In genomic region chr10:77670817-77671443, GRCh38 we compare ENCODE assay signal across 22 cellular contexts. TPM values are rescaled to one million over a fixed set of nuclear protein-coding genes. Genes with fewer than 3 reads are reported as not detected.
"Had no signal": no experiment of that assay in that cellular context is flagged by ENCODE, and none has a peak within 500 bp of the region (broad histone marks: within the 10 kb centered on the region; RNA-seq: fewer than 3 reads in every experiment).

No MANE protein-coding gene starts in this region.

- DNase-seq: effector memory CD4-positive, alpha-beta T cell; gastrocnemius medialis; heart right ventricle; hypothalamus; kidney glomerular epithelial cell; mesendoderm; naive B cell; posterior cingulate gyrus; stimulated activated CD4-positive, alpha-beta T cell treated with anti-CD3 and anti-CD28 coated beads, Interleukin-2, amount 100 ng/mL, for 24 hours; stimulated activated CD4-positive, alpha-beta T cell treated with anti-CD3 and anti-CD28 coated beads, Interleukin-4, amount 100 ng/mL, for 4 hours; stimulated activated naive CD4-positive, alpha-beta T cell; stomach; substantia nigra; transverse colon had no signal

- H3K27ac Mint-ChIP-seq: naive B cell, nephron had no signal

- H3K36me3 Mint-ChIP-seq: naive B cell had no signal

- H3K9me3 ChIP-seq: esophagus muscularis mucosa, gastrocnemius medialis, heart right ventricle, neutrophil, stomach, thoracic aorta, transverse colon had no signal

- H3K4me3 Mint-ChIP-seq: naive B cell, nephron had no signal

- H3K4me1 ChIP-seq: esophagus muscularis mucosa, gastrocnemius medialis, heart right ventricle, stomach, transverse colon had no signal

- H3K4me3 ChIP-seq: esophagus muscularis mucosa, gastrocnemius medialis, heart right ventricle, stomach, thoracic aorta, transverse colon had no signal

- H3K36me3 ChIP-seq: esophagus muscularis mucosa, gastrocnemius medialis, heart right ventricle, neutrophil, stomach, thoracic aorta, transverse colon had no signal

- FAIRE-seq: islet of Langerhans had no signal

- ATAC-seq: gastrocnemius medialis, heart right ventricle, sciatic nerve had no signal

- H3K27me3 ChIP-seq: stomach had no signal

- H3K9me3 Mint-ChIP-seq: nephron had no signal

- H3K4me1 Mint-ChIP-seq: naive B cell, nephron had no signal

- H3K27ac ChIP-seq: epithelial cell of prostate, esophagus muscularis mucosa, gastrocnemius medialis, heart right ventricle, neutrophil, stomach, thoracic aorta, transverse colon had no signal

RNA-seq across cellular contexts. Expression of gene KCNMA1, which starts 33.3 kb away (rescaled TPM):
- total RNA-seq: lung microvascular endothelial cell had no signal
